Comparison of ENCODE assay signal across 25 cellular contexts in genomic region chr14:99653618-99654017, GRCh38. TPM values are rescaled to one million over a fixed set of nuclear protein-coding genes. Genes with fewer than 3 reads are reported as not detected.
"Had no signal": no experiment of that assay in that cellular context is flagged by ENCODE, and none has a peak within 500 bp of the region (broad histone marks: within the 10 kb centered on the region; RNA-seq: fewer than 3 reads in every experiment).

No MANE protein-coding gene starts in this region.

- H3K79me2 ChIP-seq: parathyroid adenoma had no signal

- H2AFZ ChIP-seq: parathyroid adenoma had no signal

- H3K4me3 ChIP-seq: ovary, psoas muscle, right lobe of liver, sigmoid colon, stomach, thoracic aorta, thyroid gland, tibial nerve, upper lobe of left lung, vagina had no signal

- FAIRE-seq: small intestine, urothelium cell line had no signal

- H3K4me1 Mint-ChIP-seq: naive thymus-derived CD8-positive, alpha-beta T cell; stimulated activated effector memory CD8-positive, alpha-beta T cell treated with anti-CD3 and anti-CD28 coated beads, Interleukin-12 subunit alpha, Interleukin-12 subunit beta, amount 100 ng/mL, for 72 hours had no signal

- H3K9me3 ChIP-seq: neutrophil, ovary, psoas muscle, right lobe of liver, sigmoid colon, stomach, thoracic aorta, thyroid gland, tibial nerve, upper lobe of left lung, vagina had no signal

- DNase-seq: naive thymus-derived CD8-positive, alpha-beta T cell; right lobe of liver; stimulated activated CD4-positive, alpha-beta T cell treated with anti-CD3 and anti-CD28 coated beads, Interleukin-15, amount 100 ng/mL, for 24 hours; stimulated activated CD4-positive, alpha-beta T cell treated with anti-CD3 and anti-CD28 coated beads, Interleukin-2, amount 100 ng/mL, for 24 hours; stimulated activated CD4-positive, alpha-beta T cell treated with anti-CD3 and anti-CD28 coated beads, Interleukin-2, amount 100 ng/mL, for 48 hours; stimulated activated CD4-positive, alpha-beta T cell treated with anti-CD3 and anti-CD28 coated beads, Interleukin-4, amount 100 ng/mL, for 24 hours; stimulated activated naive B cell treated with anti-CD40 and anti-IgM and Interleukin-4, amounts not matched to agents 10 μg/mL and 1 μg/mL and 100 μg/mL, for 72 hours; stimulated activated naive CD4-positive, alpha-beta T cell treated with Interleukin-2 at 50 U/mL for 16 hours had no signal

- H3K9me3 Mint-ChIP-seq: naive thymus-derived CD8-positive, alpha-beta T cell; natural killer cell treated with Interleukin-12 subunit alpha and Interleukin-12 subunit beta and Interleukin-15 and Interleukin-18, amount 100 ng/mL, for 72 hours; stimulated activated effector memory CD8-positive, alpha-beta T cell treated with anti-CD3 and anti-CD28 coated beads, Interleukin-12 subunit alpha, Interleukin-12 subunit beta, amount 100 ng/mL, for 72 hours; stimulated activated naive B cell treated with anti-CD40 and anti-IgM and Interleukin-4, amounts not matched to agents 10 μg/mL and 1 μg/mL and 100 μg/mL, for 72 hours; stimulated activated naive CD8-positive, alpha-beta T cell treated with anti-CD3 and anti-CD28 coated beads, Interleukin-15, Interleukin-2, amounts not matched to agents 100 ng/mL and 50 ng/mL, for 24 hours had no signal

- H3K27ac ChIP-seq: neutrophil, ovary, parathyroid adenoma, psoas muscle, right lobe of liver, stomach, thoracic aorta, thyroid gland, tibial nerve, upper lobe of left lung, vagina had no signal

- H3K27ac Mint-ChIP-seq: naive thymus-derived CD8-positive, alpha-beta T cell; natural killer cell treated with Interleukin-12 subunit alpha and Interleukin-12 subunit beta and Interleukin-15 and Interleukin-18, amount 100 ng/mL, for 72 hours; progenitor cell of endocrine pancreas; stimulated activated effector memory CD8-positive, alpha-beta T cell treated with anti-CD3 and anti-CD28 coated beads, Interleukin-12 subunit alpha, Interleukin-12 subunit beta, amount 100 ng/mL, for 72 hours; stimulated activated naive B cell treated with anti-CD40 and anti-IgM and Interleukin-4, amounts not matched to agents 10 μg/mL and 1 μg/mL and 100 μg/mL, for 72 hours; stimulated activated naive CD8-positive, alpha-beta T cell treated with anti-CD3 and anti-CD28 coated beads, Interleukin-15, Interleukin-2, amounts not matched to agents 100 ng/mL and 50 ng/mL, for 24 hours had no signal

- H3K9ac ChIP-seq: parathyroid adenoma had no signal

- H3K27me3 ChIP-seq: ovary, right lobe of liver, sigmoid colon, thyroid gland, upper lobe of left lung, vagina had no signal

- H3K36me3 Mint-ChIP-seq: natural killer cell treated with Interleukin-12 subunit alpha and Interleukin-12 subunit beta and Interleukin-15 and Interleukin-18, amount 100 ng/mL, for 72 hours; stimulated activated effector memory CD8-positive, alpha-beta T cell treated with anti-CD3 and anti-CD28 coated beads, Interleukin-12 subunit alpha, Interleukin-12 subunit beta, amount 100 ng/mL, for 72 hours; stimulated activated naive B cell treated with anti-CD40 and anti-IgM and Interleukin-4, amounts not matched to agents 10 μg/mL and 1 μg/mL and 100 μg/mL, for 72 hours had no signal

- H3K4me3 Mint-ChIP-seq: naive thymus-derived CD8-positive, alpha-beta T cell; natural killer cell treated with Interleukin-12 subunit alpha and Interleukin-12 subunit beta and Interleukin-15 and Interleukin-18, amount 100 ng/mL, for 72 hours; stimulated activated effector memory CD8-positive, alpha-beta T cell treated with anti-CD3 and anti-CD28 coated beads, Interleukin-12 subunit alpha, Interleukin-12 subunit beta, amount 100 ng/mL, for 72 hours; stimulated activated naive B cell treated with anti-CD40 and anti-IgM and Interleukin-4, amounts not matched to agents 10 μg/mL and 1 μg/mL and 100 μg/mL, for 72 hours; stimulated activated naive CD8-positive, alpha-beta T cell treated with anti-CD3 and anti-CD28 coated beads, Interleukin-15, Interleukin-2, amounts not matched to agents 100 ng/mL and 50 ng/mL, for 24 hours had no signal

- H3K36me3 ChIP-seq: neutrophil, ovary, right lobe of liver, thoracic aorta, thyroid gland, tibial nerve, upper lobe of left lung, vagina had no signal

- H3K4me1 ChIP-seq: parathyroid adenoma, psoas muscle, right lobe of liver, thyroid gland, upper lobe of left lung had no signal

RNA-seq across cellular contexts. Expression of gene HHIPL1, which starts 8.7 kb away (rescaled TPM):
- total RNA-seq: natural killer cell treated with Interleukin-12 subunit alpha and Interleukin-12 subunit beta and Interleukin-15 and Interleukin-18, amount 100 ng/mL, for 72 hours had no signal
- polyA plus RNA-seq: naive thymus-derived CD8-positive, alpha-beta T cell had no signal
